8 cellular contexts compared by ENCODE assay signal in genomic region chr13:75458696-75459422, GRCh38. TPM values are rescaled to one million over a fixed set of nuclear protein-coding genes. Genes with fewer than 3 reads are reported as not detected.
DNase-seq lines count a peak whose midpoint lies in the region; ATAC-seq and TF ChIP-seq lines count a peak whose summit lies in the region.

No MANE protein-coding gene starts in this region.

- peaks cover 3% of the 10 kb centered on the region for H3K27me3 ChIP-seq in effector memory CD4-positive, alpha-beta T cell (replicated peaks; ENCODE audit: control insufficient read depth, insufficient read depth, low read length, poor library complexity, severe bottlenecking)

- no peak overlapping the region for H3K27ac ChIP-seq in effector memory CD4-positive, alpha-beta T cell (ENCODE audit: insufficient read depth, low read length, poor library complexity, severe bottlenecking)

- ATAC-seq in GM18517 (IDR thresholded peaks at IDR 0.05; ENCODE audit: unreplicated experiment) (peak; percentile 98), HG02678 (IDR thresholded peaks at IDR 0.05; ENCODE audit: unreplicated experiment) (peak; percentile 100), left ventricle myocardium superior (peak; percentile 94)

- H3K9me3 ChIP-seq in effector memory CD4-positive, alpha-beta T cell (ENCODE audit: control insufficient read depth, low read length): no peaks in the 10 kb centered on the region

- no peaks in the 10 kb centered on the region for H3K4me1 ChIP-seq in effector memory CD4-positive, alpha-beta T cell (ENCODE audit: control insufficient read depth, insufficient read depth, low read length, poor library complexity, severe bottlenecking)

- intact Hi-C loops in left ventricle myocardium superior (cut with micrococcal nuclease): no loop called here

- H3K27ac Mint-ChIP-seq in chondrocyte (ENCODE audit: unreplicated experiment): no peak overlapping the region

- peaks cover 23% of the 10 kb centered on the region for H3K4me1 Mint-ChIP-seq in chondrocyte (ENCODE audit: low read depth)

- no peaks in the 10 kb centered on the region for H3K27me3 Mint-ChIP-seq in chondrocyte (ENCODE audit: low read depth)

- no peaks in the 10 kb centered on the region for H3K36me3 Mint-ChIP-seq in chondrocyte (ENCODE audit: low read depth)

- no peak for TF ChIP-seq CTCF in chondrocyte (IDR thresholded peaks at IDR 0.05)

- no peak overlapping the region for H3K4me3 ChIP-seq in effector memory CD4-positive, alpha-beta T cell (ENCODE audit: insufficient read depth, low read depth, low read length, poor library complexity, severe bottlenecking)

- H3K4me3 Mint-ChIP-seq in chondrocyte (ENCODE audit: unreplicated experiment): no peak overlapping the region

- no peaks in the 10 kb centered on the region for H3K9me3 Mint-ChIP-seq in chondrocyte (ENCODE audit: low read depth)

- DNase-seq in NCI-H2081 treated with DMSO at 0.1 percent for 48 hours (lab: John Stamatoyannopoulos, UW) (peak; percentile 34), left ventricle myocardium superior (peak; percentile 72), AG20443 (ENCODE audit: low spot score) (no peak), chondrocyte (ENCODE audit: low spot score) (no peak), inferior parietal cortex (ENCODE audit: extremely low spot score) (no peak)
- no peak for DNase-seq in effector memory CD4-positive, alpha-beta T cell

- H3K36me3 ChIP-seq in effector memory CD4-positive, alpha-beta T cell (ENCODE audit: control insufficient read depth, insufficient read depth, low read length): no peaks in the 10 kb centered on the region

RNA-seq across cellular contexts. Expression of gene TBC1D4, which starts 23.1 kb away (rescaled TPM):
- total RNA-seq in left ventricle myocardium superior (116 TPM), chondrocyte (5.7 to 8.2 TPM (median 6.0 TPM) in 3 replicates)

Comparison
In these comparisons a context has a peak if more than half of its experiments do, and no peak if none do; other contexts are left out.
1. DNase-seq: peak in NCI-H2081 treated with DMSO at 0.1 percent for 48 hours (single experiment) and left ventricle myocardium superior (single experiment); none in AG20443 (single experiment), chondrocyte (single experiment), effector memory CD4-positive, alpha-beta T cell (0 of 3) and inferior parietal cortex (single experiment).
2. RNA of gene TBC1D4, which starts 23.1 kb away (total RNA-seq): 116 TPM in left ventricle myocardium superior (single experiment); 5.7 to 8.2 TPM in chondrocyte; every median in the first group is over 10 times any median in the second.
3. Peak in every context shown above with its lines, with median percentiles within 50 percentile points of each other: ATAC-seq.